1 cellular context compared by ENCODE assay signal in the genomic region with DNA sequence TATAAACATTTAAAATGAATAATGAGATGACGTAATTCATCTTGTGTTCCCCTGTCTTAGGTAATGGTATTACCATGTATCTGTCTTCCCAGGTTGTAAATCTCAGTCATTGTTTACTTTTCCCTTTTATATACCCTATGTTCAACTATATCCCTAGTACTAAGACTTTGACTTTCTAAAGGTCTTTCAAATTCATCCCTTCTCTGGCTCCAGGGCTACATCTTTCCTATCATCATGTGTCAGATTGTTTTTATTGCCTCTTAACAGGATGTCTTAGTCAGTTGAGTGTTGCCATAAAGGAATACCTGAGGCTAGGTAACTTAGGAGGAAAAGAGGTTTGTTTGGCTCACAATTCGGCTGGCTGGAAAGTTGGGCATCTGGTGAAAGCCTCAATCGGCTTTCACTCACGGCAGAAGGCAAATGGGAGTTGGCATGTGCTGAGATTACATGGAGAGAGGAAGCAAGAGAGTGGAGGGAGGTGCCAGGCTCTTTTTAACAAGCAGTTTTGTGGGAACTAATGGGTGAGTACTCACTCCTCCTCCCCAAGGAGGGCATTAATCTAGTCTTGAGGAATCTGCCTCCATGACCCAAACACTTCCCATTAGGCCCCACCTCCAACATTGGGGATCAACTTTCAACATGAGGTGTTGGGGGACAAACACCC.
TF ChIP-seq lines count a peak whose summit lies in the region.

No MANE protein-coding gene starts in this region.

TF ChIP-seq in WTC11, 78 proteins besides CTCF, POLR2A, EP300 and RAD21 (continued from another document):
- TF ChIP-seq, protein P1, sequence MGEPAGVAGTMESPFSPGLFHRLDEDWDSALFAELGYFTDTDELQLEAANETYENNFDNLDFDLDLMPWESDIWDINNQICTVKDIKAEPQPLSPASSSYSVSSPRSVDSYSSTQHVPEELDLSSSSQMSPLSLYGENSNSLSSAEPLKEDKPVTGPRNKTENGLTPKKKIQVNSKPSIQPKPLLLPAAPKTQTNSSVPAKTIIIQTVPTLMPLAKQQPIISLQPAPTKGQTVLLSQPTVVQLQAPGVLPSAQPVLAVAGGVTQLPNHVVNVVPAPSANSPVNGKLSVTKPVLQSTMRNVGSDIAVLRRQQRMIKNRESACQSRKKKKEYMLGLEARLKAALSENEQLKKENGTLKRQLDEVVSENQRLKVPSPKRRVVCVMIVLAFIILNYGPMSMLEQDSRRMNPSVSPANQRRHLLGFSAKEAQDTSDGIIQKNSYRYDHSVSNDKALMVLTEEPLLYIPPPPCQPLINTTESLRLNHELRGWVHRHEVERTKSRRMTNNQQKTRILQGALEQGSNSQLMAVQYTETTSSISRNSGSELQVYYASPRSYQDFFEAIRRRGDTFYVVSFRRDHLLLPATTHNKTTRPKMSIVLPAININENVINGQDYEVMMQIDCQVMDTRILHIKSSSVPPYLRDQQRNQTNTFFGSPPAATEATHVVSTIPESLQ (CRISPR knock-in tag; IDR thresholded peaks at IDR 0.05): no peak
- no peak for TF ChIP-seq CBFB (CRISPR knock-in tag; IDR thresholded peaks at IDR 0.05; ENCODE audit: low read depth)
- TF ChIP-seq ZNF671 (CRISPR knock-in tag; IDR thresholded peaks at IDR 0.05): no peak
- TF ChIP-seq GTF2I (CRISPR knock-in tag; conservative IDR thresholded peaks at IDR 0.05): no peak
- TF ChIP-seq ZNF425 (CRISPR knock-in tag; conservative IDR thresholded peaks at IDR 0.05): no peak
- TF ChIP-seq, protein P2, sequence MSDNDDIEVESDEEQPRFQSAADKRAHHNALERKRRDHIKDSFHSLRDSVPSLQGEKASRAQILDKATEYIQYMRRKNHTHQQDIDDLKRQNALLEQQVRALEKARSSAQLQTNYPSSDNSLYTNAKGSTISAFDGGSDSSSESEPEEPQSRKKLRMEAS (CRISPR knock-in tag; IDR thresholded peaks at IDR 0.05): no peak
- TF ChIP-seq, protein P3, sequence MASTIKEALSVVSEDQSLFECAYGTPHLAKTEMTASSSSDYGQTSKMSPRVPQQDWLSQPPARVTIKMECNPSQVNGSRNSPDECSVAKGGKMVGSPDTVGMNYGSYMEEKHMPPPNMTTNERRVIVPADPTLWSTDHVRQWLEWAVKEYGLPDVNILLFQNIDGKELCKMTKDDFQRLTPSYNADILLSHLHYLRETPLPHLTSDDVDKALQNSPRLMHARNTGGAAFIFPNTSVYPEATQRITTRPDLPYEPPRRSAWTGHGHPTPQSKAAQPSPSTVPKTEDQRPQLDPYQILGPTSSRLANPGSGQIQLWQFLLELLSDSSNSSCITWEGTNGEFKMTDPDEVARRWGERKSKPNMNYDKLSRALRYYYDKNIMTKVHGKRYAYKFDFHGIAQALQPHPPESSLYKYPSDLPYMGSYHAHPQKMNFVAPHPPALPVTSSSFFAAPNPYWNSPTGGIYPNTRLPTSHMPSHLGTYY (CRISPR knock-in tag; IDR thresholded peaks at IDR 0.05): no peak
- no peak for TF ChIP-seq ZBTB43 (CRISPR knock-in tag; IDR thresholded peaks at IDR 0.05)
- no peak for TF ChIP-seq RELA (CRISPR knock-in tag; IDR thresholded peaks at IDR 0.05; ENCODE audit: borderline replicate concordance)
- TF ChIP-seq, protein P4, sequence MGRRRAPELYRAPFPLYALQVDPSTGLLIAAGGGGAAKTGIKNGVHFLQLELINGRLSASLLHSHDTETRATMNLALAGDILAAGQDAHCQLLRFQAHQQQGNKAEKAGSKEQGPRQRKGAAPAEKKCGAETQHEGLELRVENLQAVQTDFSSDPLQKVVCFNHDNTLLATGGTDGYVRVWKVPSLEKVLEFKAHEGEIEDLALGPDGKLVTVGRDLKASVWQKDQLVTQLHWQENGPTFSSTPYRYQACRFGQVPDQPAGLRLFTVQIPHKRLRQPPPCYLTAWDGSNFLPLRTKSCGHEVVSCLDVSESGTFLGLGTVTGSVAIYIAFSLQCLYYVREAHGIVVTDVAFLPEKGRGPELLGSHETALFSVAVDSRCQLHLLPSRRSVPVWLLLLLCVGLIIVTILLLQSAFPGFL (CRISPR knock-in tag; IDR thresholded peaks at IDR 0.05; ENCODE audit: borderline replicate concordance): no peak
- TF ChIP-seq, protein P5, sequence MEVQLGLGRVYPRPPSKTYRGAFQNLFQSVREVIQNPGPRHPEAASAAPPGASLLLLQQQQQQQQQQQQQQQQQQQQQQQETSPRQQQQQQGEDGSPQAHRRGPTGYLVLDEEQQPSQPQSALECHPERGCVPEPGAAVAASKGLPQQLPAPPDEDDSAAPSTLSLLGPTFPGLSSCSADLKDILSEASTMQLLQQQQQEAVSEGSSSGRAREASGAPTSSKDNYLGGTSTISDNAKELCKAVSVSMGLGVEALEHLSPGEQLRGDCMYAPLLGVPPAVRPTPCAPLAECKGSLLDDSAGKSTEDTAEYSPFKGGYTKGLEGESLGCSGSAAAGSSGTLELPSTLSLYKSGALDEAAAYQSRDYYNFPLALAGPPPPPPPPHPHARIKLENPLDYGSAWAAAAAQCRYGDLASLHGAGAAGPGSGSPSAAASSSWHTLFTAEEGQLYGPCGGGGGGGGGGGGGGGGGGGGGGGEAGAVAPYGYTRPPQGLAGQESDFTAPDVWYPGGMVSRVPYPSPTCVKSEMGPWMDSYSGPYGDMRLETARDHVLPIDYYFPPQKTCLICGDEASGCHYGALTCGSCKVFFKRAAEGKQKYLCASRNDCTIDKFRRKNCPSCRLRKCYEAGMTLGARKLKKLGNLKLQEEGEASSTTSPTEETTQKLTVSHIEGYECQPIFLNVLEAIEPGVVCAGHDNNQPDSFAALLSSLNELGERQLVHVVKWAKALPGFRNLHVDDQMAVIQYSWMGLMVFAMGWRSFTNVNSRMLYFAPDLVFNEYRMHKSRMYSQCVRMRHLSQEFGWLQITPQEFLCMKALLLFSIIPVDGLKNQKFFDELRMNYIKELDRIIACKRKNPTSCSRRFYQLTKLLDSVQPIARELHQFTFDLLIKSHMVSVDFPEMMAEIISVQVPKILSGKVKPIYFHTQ (CRISPR knock-in tag; IDR thresholded peaks at IDR 0.05): no peak
- no peak for TF ChIP-seq ATF1 (CRISPR knock-in tag; IDR thresholded peaks at IDR 0.05)
- no peak for TF ChIP-seq ZBTB21 (CRISPR knock-in tag; IDR thresholded peaks at IDR 0.05; ENCODE audit: borderline replicate concordance)
- no peak for TF ChIP-seq ZNF121 (CRISPR knock-in tag; IDR thresholded peaks at IDR 0.05)
- TF ChIP-seq ATF3 (CRISPR knock-in tag; conservative IDR thresholded peaks at IDR 0.05): no peak
